In the genomic region with DNA sequence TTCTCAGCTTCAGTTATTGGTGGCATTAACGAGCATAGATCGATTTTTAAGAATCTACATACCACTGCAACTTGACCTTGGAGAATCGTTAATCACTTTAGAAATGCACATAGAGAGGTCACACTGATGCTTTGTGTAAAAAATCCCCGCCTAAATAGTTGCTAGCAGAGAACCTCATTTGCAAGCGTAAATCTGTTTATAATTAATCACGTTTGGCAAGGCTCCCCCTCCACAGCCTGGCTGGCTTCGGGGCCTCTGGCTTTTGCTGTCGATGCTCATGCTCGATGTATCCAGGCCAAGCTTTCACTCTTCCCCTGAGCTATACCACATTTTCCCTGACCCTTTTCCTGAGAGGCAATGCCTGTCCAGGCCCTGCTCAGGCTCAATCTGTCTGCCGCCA, we compare ENCODE assay signal across 14 cellular contexts. TPM values are rescaled to one million over a fixed set of nuclear protein-coding genes. Genes with fewer than 3 reads are reported as not detected.
DNase-seq lines count a peak whose midpoint lies in the region; ATAC-seq and TF ChIP-seq lines count a peak whose summit lies in the region.
"Had no signal": no experiment of that assay in that cellular context is flagged by ENCODE, and none has a peak within 500 bp of the region (broad histone marks: within the 10 kb centered on the region; RNA-seq: fewer than 3 reads in every experiment).

No MANE protein-coding gene starts in this region.

- WGBS in right cardiac atrium, result 54% methylated on average over 10 of the region's 10 CpGs
- WGBS in body of pancreas, 2 donors, result 25 to 32% methylated on average over 10 of the region's 10 CpGs

- intact Hi-C loops in right cardiac atrium (cut with DNase I), result no loop called here
- intact Hi-C loops in body of pancreas (cut with DNase I), result no loop called here

- no peak overlapping the region for H3K4me3 ChIP-seq in right atrium auricular region
- H3K4me3 ChIP-seq in right cardiac atrium (ENCODE audit: low read length), result no peak overlapping the region
- no peak overlapping the region for H3K4me3 ChIP-seq in body of pancreas
- H3K4me3 ChIP-seq: PC-9, SJSA1 had no signal

- TF ChIP-seq POLR2A in body of pancreas (IDR thresholded peaks at IDR 0.05), result no peak

- H3K4me1 ChIP-seq in right atrium auricular region, result peaks cover 0 to 15% of the 10 kb centered on the region in 2 donors
- no peaks in the 10 kb centered on the region for H3K4me1 ChIP-seq in right cardiac atrium (ENCODE audit: control insufficient read depth, insufficient read depth, low read length)
- peaks cover 9% of the 10 kb centered on the region for H3K4me1 ChIP-seq in body of pancreas
- H3K4me1 ChIP-seq: SJSA1 had no signal

- ATAC-seq in right cardiac atrium (no peak), body of pancreas (peak; percentile 43), GM18870 (IDR thresholded peaks at IDR 0.05; ENCODE audit: unreplicated experiment) (no peak), GM18867 (IDR thresholded peaks at IDR 0.05; ENCODE audit: unreplicated experiment) (no peak)

- H3K36me3 ChIP-seq in right atrium auricular region (no peaks in the 10 kb centered on the region), body of pancreas (replicated peaks in 1 of 2; ENCODE audit: insufficient read depth in 1 of 2, low read depth in 2 of 2) (no peaks in the 10 kb centered on the region)
- H3K36me3 ChIP-seq: SJSA1 had no signal

- peaks cover 26% of the 10 kb centered on the region for H3K27me3 Mint-ChIP-seq in nephron (ENCODE audit: low read depth)

- peak; percentile 21 for DNase-seq in right atrium auricular region (ENCODE audit: low spot score)
- DNase-seq in right cardiac atrium, result no peak
- no peak for DNase-seq in body of pancreas
- DNase-seq in NCI-H187 treated with DMSO at 0.1 percent for 48 hours (lab: John Stamatoyannopoulos, UW), result no peak
- no peak for DNase-seq in HPDE6-E6E7 (ENCODE audit: extremely low spot score)
- DNase-seq: GF-D8 had no signal

- H3K27me3 ChIP-seq in right atrium auricular region (no peaks in the 10 kb centered on the region), right cardiac atrium (ENCODE audit: control insufficient read depth, insufficient read depth) (no peaks in the 10 kb centered on the region), body of pancreas (peaks cover 0 to 6% of the 10 kb centered on the region in 2 donors)
- H3K27me3 ChIP-seq: SJSA1 had no signal

- H3K4me1 Mint-ChIP-seq in nephron, result peaks cover 21% of the 10 kb centered on the region

- H3K9me3 Mint-ChIP-seq in nephron, result no peaks in the 10 kb centered on the region

- H3K4me3 Mint-ChIP-seq in nephron, result no peak overlapping the region

- no peak for TF ChIP-seq CTCF in right atrium auricular region (IDR thresholded peaks at IDR 0.05)
- TF ChIP-seq CTCF in body of pancreas (IDR thresholded peaks at IDR 0.05), result no peak
- TF ChIP-seq CTCF in nephron (IDR thresholded peaks at IDR 0.05; ENCODE audit: unreplicated experiment in 3 of 3), result no peak

- H3K27ac Mint-ChIP-seq in nephron, result peak overlapping the region; percentile 53 to 71 (median 66)

- H3K27ac ChIP-seq in right atrium auricular region (no peak overlapping the region), right cardiac atrium (ENCODE audit: low read length) (no peak overlapping the region), body of pancreas (no peak overlapping the region)
- H3K27ac ChIP-seq: HL-60, PC-9, SJSA1 had no signal

- H3K9me3 ChIP-seq in right atrium auricular region (no peaks in the 10 kb centered on the region), right cardiac atrium (ENCODE audit: control insufficient read depth, low read length) (no peaks in the 10 kb centered on the region), body of pancreas (no peaks in the 10 kb centered on the region)
- H3K9me3 ChIP-seq: SJSA1 had no signal

- no peaks in the 10 kb centered on the region for H3K36me3 Mint-ChIP-seq in nephron (ENCODE audit: low read depth)

RNA-seq across cellular contexts. Expression of gene CYTL1, which starts 23.4 kb away (rescaled TPM):
- total RNA-seq in right atrium auricular region (not detected), right cardiac atrium (under 1 TPM in 3 of 4 donors, not detected in 1; 0.45 to 0.62 (median 0.46) TPM), body of pancreas (1 to 10 TPM in 1 of 2 donors, not detected in 1; 3.1 TPM)
- 0.50 TPM for polyA plus RNA-seq in right cardiac atrium
- total RNA-seq: A172, NCI-H460, PC-9 had no signal

RNA-seq across cellular contexts. Expression of gene STK32B, which starts 55.4 kb away (rescaled TPM):
- total RNA-seq in right atrium auricular region (under 1 TPM; 0.31 to 0.59 TPM), right cardiac atrium (under 1 TPM; 0.25 to 0.56 (median 0.36) TPM), body of pancreas (1 to 10 TPM; 1.3 to 4.9 TPM)
- 0.02 TPM for polyA plus RNA-seq in right cardiac atrium
- total RNA-seq: PC-9 had no signal
